ENCODE assay signal across 20 cellular contexts in genomic region chr3:184383033-184383740, GRCh38. TPM values are rescaled to one million over a fixed set of nuclear protein-coding genes. Genes with fewer than 3 reads are reported as not detected.
A peak's percentile ranks its signal among the peaks of the same experiment; 100 is the strongest.
DNase-seq lines count a peak whose midpoint lies in the region; ATAC-seq, FAIRE-seq and TF ChIP-seq lines count a peak whose summit lies in the region.
"Had no signal": no experiment of that assay in that cellular context is flagged by ENCODE, and none has a peak within 500 bp of the region (broad histone marks: within the 10 kb centered on the region; RNA-seq: fewer than 3 reads in every experiment).

No MANE protein-coding gene starts in this region.

- TF ChIP-seq RAD21 in HepG2 (CRISPR knock-in tag; IDR thresholded peaks at IDR 0.05) = no peak

- peak overlapping the region; percentile 10 for H3K27ac ChIP-seq in angular gyrus (ENCODE audit: low read depth, low read length)
- no peak overlapping the region for H3K27ac ChIP-seq in HepG2 (ENCODE audit: extremely low read length, insufficient read depth, low read length)
- H3K27ac ChIP-seq in temporal lobe (ENCODE audit: low read depth, low read length) = peak overlapping the region; percentile 27

- no peak overlapping the region for H3K4me3 ChIP-seq in HepG2 (replicated peaks in 1 of 3; ENCODE audit: insufficient read depth in 1 of 3, low read depth in 2 of 3, low read length in 3 of 3)
- H3K4me3 ChIP-seq: HAP-1 had no signal

- BruUV-seq in HepG2 (replicated peaks; lab: Mats Ljungman, UMichigan) = no TSS peak

- no peak overlapping the region for H3K9ac ChIP-seq in HepG2 (ENCODE audit: insufficient read depth, low read depth, low read length)

- no peaks in the 10 kb centered on the region for H3K9me3 ChIP-seq in HepG2 (ENCODE audit: low read length)
- H3K9me3 ChIP-seq: BE2C, Caco-2, HAP-1 had no signal

- CTCF ChIA-PET in HepG2 (lab: Yijun Ruan, JAX; ENCODE audit: low intra/inter-chr PET ratio, low total read pairs) = no interaction called here

- no peak for FAIRE-seq in HepG2 (lab: Jason Lieb, UNC)
- FAIRE-seq: A204.1, D721Med, G401.6, GM12891 had no signal

- H3K4me1 ChIP-seq in HepG2 (ENCODE audit: insufficient read depth, low read length) = peaks cover 12% of the 10 kb centered on the region; the same call in 1 of the 2 replicates

- WGBS in HepG2 (ENCODE audit: low lambda C conversion rate) = no CpG with 5 or more reads among the region's 15 CpGs

- no peak overlapping the region for H2AFZ ChIP-seq in HepG2 (ENCODE audit: low read length)

- POLR2A ChIA-PET in HepG2 (lab: Yijun Ruan, JAX) = no interaction called here

- no peak for TF ChIP-seq POLR2A in HepG2 (IDR thresholded peaks at IDR 0.05; ENCODE audit: insufficient read depth in 1 of 2, low read depth in 2 of 2, low read length in 2 of 2)

- no peak for ATAC-seq in HepG2
- no peak for ATAC-seq in GM18861 (IDR thresholded peaks at IDR 0.05; ENCODE audit: unreplicated experiment)
- ATAC-seq in HG03442 (IDR thresholded peaks at IDR 0.05; ENCODE audit: unreplicated experiment) = no peak

- no peaks in the 10 kb centered on the region for H4K20me1 ChIP-seq in HepG2 (ENCODE audit: insufficient read depth, low read length)

- DNase-seq in activated effector memory CD4-positive, alpha-beta T cell treated with anti-CD3 and anti-CD28 coated beads, Interleukin-2, amount 50 U/mL, for 16 hours = peak; percentile 50
- DNase-seq in activated effector memory CD4-positive, alpha-beta T cell treated with Interleukin-2 at 50 U/mL for 16 hours = no peak
- DNase-seq in HepG2 (ENCODE audit: low spot score) = no peak
- DNase-seq in DMS153 treated with DMSO at 0.1 percent for 48 hours (lab: John Stamatoyannopoulos, UW; ENCODE audit: unreplicated experiment) = no peak
- DNase-seq: ACHN; BE2C; Caco-2; CD4-positive, CD25-positive, alpha-beta regulatory T cell; DND-41; EL; GOT3 had no signal

- in situ Hi-C loops in HepG2 (cut with HindIII; ENCODE audit: extremely low pct_ligation_motif_present, low pct_unique_long_range_greater_than_20kb) = no loop called here

- intact Hi-C loops in HepG2 (cut with micrococcal nuclease; ENCODE audit: unreplicated experiment) = no loop called here

- H3K36me3 ChIP-seq in HepG2 (replicated peaks in 1 of 2; ENCODE audit: control insufficient read depth in 1 of 2, insufficient read depth in 2 of 2, low read length in 2 of 2) = peaks cover 8 to 27% of the 10 kb centered on the region in 2 experiments; a peak in 4 of 5 replicates
- H3K36me3 ChIP-seq: BE2C, HAP-1 had no signal

- H3K79me2 ChIP-seq in HepG2 (ENCODE audit: insufficient read depth, low read length) = peaks cover 13% of the 10 kb centered on the region

- no peak for TF ChIP-seq CTCF in HepG2 (CRISPR knock-in tag; IDR thresholded peaks at IDR 0.05)

- no peak overlapping the region for H3K4me2 ChIP-seq in HepG2 (ENCODE audit: low read depth, low read length)

- H3K27me3 ChIP-seq in HepG2 (ENCODE audit: control insufficient read depth in 1 of 2, insufficient read depth in 2 of 2, low read length in 2 of 2) = no peaks in the 10 kb centered on the region; a peak in 1 of 5 replicates

- no peak for TF ChIP-seq EP300 in HepG2 (IDR thresholded peaks at IDR 0.05; ENCODE audit: low read depth in 2 of 2, low read length in 2 of 2)
- no peak for TF ChIP-seq EP300 in HepG2 (CRISPR knock-in tag; IDR thresholded peaks at IDR 0.05; ENCODE audit: borderline replicate concordance)

RNA-seq across cellular contexts. Expression of gene CHRD, which starts 3.3 kb away (rescaled TPM):
- total RNA-seq in HepG2 (2016; rRNA removed; fragmentation: Illumina TruSeq; extraction: Trizol) (3.4 and 22.2 TPM in 2 replicates), temporal lobe (8.6 TPM)
- 16.0 and 17.2 TPM in 2 replicates for total RNA-seq in HepG2 (2016; cell fraction: cytosol; rRNA removed; fragmentation: Illumina TruSeq; extraction: Trizol; ENCODE audit: low read depth)
- 2.6 and 23.2 TPM in 2 replicates for total RNA-seq in HepG2 (2016; cell fraction: insoluble cytoplasmic fraction; rRNA removed; fragmentation: Illumina TruSeq; extraction: Trizol)
- 2.9 and 4.1 TPM in 2 replicates for total RNA-seq in HepG2 (2016; cell fraction: membrane; rRNA removed; fragmentation: Illumina TruSeq; extraction: Trizol)
- total RNA-seq in HepG2 (2016; cell fraction: nucleus; rRNA removed; fragmentation: Illumina TruSeq; extraction: Trizol) = 31.4 and 33.6 TPM in 2 replicates
- polyA plus RNA-seq in HepG2 (2011; rRNA removed) = 35.2 and 59.2 TPM in 2 replicates
- polyA plus RNA-seq in HepG2 (2011; cell fraction: cytosol; rRNA removed) = 5.2 and 6.9 TPM in 2 replicates
- 977 and 1,005 TPM in 2 replicates for polyA plus RNA-seq in HepG2 (2011; cell fraction: nucleus; rRNA removed)
- 28.8 and 40.2 TPM in 2 replicates for polyA plus RNA-seq in HepG2 (2012)
- polyA plus RNA-seq in HepG2 (2016; cell fraction: cytosol; fragmentation: Illumina TruSeq; extraction: Trizol; ENCODE audit: low read depth) = 0.42 and 0.59 TPM in 2 replicates
- 2.7 and 3.7 TPM in 2 replicates for polyA plus RNA-seq in HepG2 (2016; cell fraction: insoluble cytoplasmic fraction; fragmentation: Illumina TruSeq; extraction: Trizol; ENCODE audit: low read depth)
- 1.1 and 1.5 TPM in 2 replicates for polyA plus RNA-seq in HepG2 (2016; cell fraction: membrane; fragmentation: Illumina TruSeq; extraction: Trizol; ENCODE audit: low read depth)
- 155 and 159 TPM in 2 replicates for polyA plus RNA-seq in HepG2 (2016; cell fraction: nucleus; fragmentation: Illumina TruSeq; extraction: Trizol; ENCODE audit: insufficient read depth, low read depth)
- 1.3 and 22.4 TPM in 2 replicates for polyA minus RNA-seq in HepG2 (2011; rRNA and poly(A)+ RNA removed; ENCODE audit: low replicate concordance)
- 3.4 and 5.3 TPM in 2 replicates for polyA minus RNA-seq in HepG2 (2011; cell fraction: cytosol; rRNA and poly(A)+ RNA removed)
- 74.3 and 78.8 TPM in 2 replicates for polyA minus RNA-seq in HepG2 (2011; cell fraction: nucleus; rRNA and poly(A)+ RNA removed)
- total RNA-seq: CD4-positive, CD25-positive, alpha-beta regulatory T cell had no signal
- polyA plus RNA-seq: CD4-positive, CD25-positive, alpha-beta regulatory T cell had no signal

RNA-seq across cellular contexts. Expression of gene THPO, which starts 5.2 kb away (rescaled TPM):
- 2.8 and 2.9 TPM in 2 replicates for total RNA-seq in HepG2 (2016; rRNA removed; fragmentation: Illumina TruSeq; extraction: Trizol)
- 2.6 and 3.9 TPM in 2 replicates for total RNA-seq in HepG2 (2016; cell fraction: cytosol; rRNA removed; fragmentation: Illumina TruSeq; extraction: Trizol; ENCODE audit: low read depth)
- 2.3 and 2.8 TPM in 2 replicates for total RNA-seq in HepG2 (2016; cell fraction: insoluble cytoplasmic fraction; rRNA removed; fragmentation: Illumina TruSeq; extraction: Trizol)
- 5.2 and 5.5 TPM in 2 replicates for total RNA-seq in HepG2 (2016; cell fraction: membrane; rRNA removed; fragmentation: Illumina TruSeq; extraction: Trizol)
- 2.5 and 4.7 TPM in 2 replicates for total RNA-seq in HepG2 (2016; cell fraction: nucleus; rRNA removed; fragmentation: Illumina TruSeq; extraction: Trizol)
- 4.7 and 4.8 TPM in 2 replicates for polyA plus RNA-seq in HepG2 (2011; rRNA removed)
- 4.9 and 5.7 TPM in 2 replicates for polyA plus RNA-seq in HepG2 (2011; cell fraction: cytosol; rRNA removed)
- polyA plus RNA-seq in HepG2 (2011; cell fraction: nucleus; rRNA removed) = 7.5 and 7.9 TPM in 2 replicates
- polyA plus RNA-seq in HepG2 (2012) = 7.3 and 8.9 TPM in 2 replicates
- 7.6 and 11.0 TPM in 2 replicates for polyA plus RNA-seq in HepG2 (2016; cell fraction: cytosol; fragmentation: Illumina TruSeq; extraction: Trizol; ENCODE audit: low read depth)
- polyA plus RNA-seq in HepG2 (2016; cell fraction: insoluble cytoplasmic fraction; fragmentation: Illumina TruSeq; extraction: Trizol; ENCODE audit: low read depth) = 7.4 and 10.7 TPM in 2 replicates
- 17.1 and 18.8 TPM in 2 replicates for polyA plus RNA-seq in HepG2 (2016; cell fraction: membrane; fragmentation: Illumina TruSeq; extraction: Trizol; ENCODE audit: low read depth)
- polyA plus RNA-seq in HepG2 (2016; cell fraction: nucleus; fragmentation: Illumina TruSeq; extraction: Trizol; ENCODE audit: insufficient read depth, low read depth) = 13.0 and 14.1 TPM in 2 replicates
- polyA minus RNA-seq in HepG2 (2011; rRNA and poly(A)+ RNA removed; ENCODE audit: low replicate concordance) = 0.61 and 6.7 TPM in 2 replicates
- polyA minus RNA-seq in HepG2 (2011; cell fraction: cytosol; rRNA and poly(A)+ RNA removed) = 3.9 and 5.5 TPM in 2 replicates
- polyA minus RNA-seq in HepG2 (2011; cell fraction: nucleus; rRNA and poly(A)+ RNA removed) = 4.0 and 4.8 TPM in 2 replicates
- under 0.01 TPM for total RNA-seq in temporal lobe
- total RNA-seq: CD4-positive, CD25-positive, alpha-beta regulatory T cell had no signal
- polyA plus RNA-seq: CD4-positive, CD25-positive, alpha-beta regulatory T cell had no signal

RNA-seq across cellular contexts. Expression of gene POLR2H, which starts 21.7 kb away (rescaled TPM):
- total RNA-seq in HepG2 (2016; rRNA removed; fragmentation: Illumina TruSeq; extraction: Trizol) (109 and 118 TPM in 2 replicates), temporal lobe (27.3 TPM)
- total RNA-seq in HepG2 (2016; cell fraction: cytosol; rRNA removed; fragmentation: Illumina TruSeq; extraction: Trizol; ENCODE audit: low read depth) = 85.0 and 90.2 TPM in 2 replicates
- 113 and 114 TPM in 2 replicates for total RNA-seq in HepG2 (2016; cell fraction: insoluble cytoplasmic fraction; rRNA removed; fragmentation: Illumina TruSeq; extraction: Trizol)
- 110 and 111 TPM in 2 replicates for total RNA-seq in HepG2 (2016; cell fraction: membrane; rRNA removed; fragmentation: Illumina TruSeq; extraction: Trizol)
- 97.2 and 98.4 TPM in 2 replicates for total RNA-seq in HepG2 (2016; cell fraction: nucleus; rRNA removed; fragmentation: Illumina TruSeq; extraction: Trizol)
- polyA plus RNA-seq in HepG2 (2011; rRNA removed) = 165 and 194 TPM in 2 replicates
- polyA plus RNA-seq in HepG2 (2011; cell fraction: cytosol; rRNA removed) = 159 and 209 TPM in 2 replicates
- polyA plus RNA-seq in HepG2 (2011; cell fraction: nucleus; rRNA removed) = 292 and 351 TPM in 2 replicates
- 85.4 and 92.7 TPM in 2 replicates for polyA plus RNA-seq in HepG2 (2012)
- 70.3 and 83.0 TPM in 2 replicates for polyA plus RNA-seq in HepG2 (2016; cell fraction: cytosol; fragmentation: Illumina TruSeq; extraction: Trizol; ENCODE audit: low read depth)
- polyA plus RNA-seq in HepG2 (2016; cell fraction: insoluble cytoplasmic fraction; fragmentation: Illumina TruSeq; extraction: Trizol; ENCODE audit: low read depth) = 116 and 125 TPM in 2 replicates
- polyA plus RNA-seq in HepG2 (2016; cell fraction: membrane; fragmentation: Illumina TruSeq; extraction: Trizol; ENCODE audit: low read depth) = 90.4 and 98.9 TPM in 2 replicates
- polyA plus RNA-seq in HepG2 (2016; cell fraction: nucleus; fragmentation: Illumina TruSeq; extraction: Trizol; ENCODE audit: insufficient read depth, low read depth) = 259 and 265 TPM in 2 replicates
- polyA minus RNA-seq in HepG2 (2011; rRNA and poly(A)+ RNA removed; ENCODE audit: low replicate concordance) = 73.2 and 182 TPM in 2 replicates
- polyA minus RNA-seq in HepG2 (2011; cell fraction: cytosol; rRNA and poly(A)+ RNA removed) = 38.2 and 41.4 TPM in 2 replicates
- 89.4 and 96.7 TPM in 2 replicates for polyA minus RNA-seq in HepG2 (2011; cell fraction: nucleus; rRNA and poly(A)+ RNA removed)

RNA-seq across cellular contexts. Expression of gene CLCN2, which starts 21.8 kb away (rescaled TPM):
- 5.2 and 13.5 TPM in 2 replicates for total RNA-seq in HepG2 (2016; rRNA removed; fragmentation: Illumina TruSeq; extraction: Trizol)
- 6.6 and 7.6 TPM in 2 replicates for total RNA-seq in HepG2 (2016; cell fraction: cytosol; rRNA removed; fragmentation: Illumina TruSeq; extraction: Trizol; ENCODE audit: low read depth)
- 3.5 and 14.3 TPM in 2 replicates for total RNA-seq in HepG2 (2016; cell fraction: insoluble cytoplasmic fraction; rRNA removed; fragmentation: Illumina TruSeq; extraction: Trizol)
- total RNA-seq in HepG2 (2016; cell fraction: membrane; rRNA removed; fragmentation: Illumina TruSeq; extraction: Trizol) = 5.6 and 6.9 TPM in 2 replicates
- 19.4 and 22.0 TPM in 2 replicates for total RNA-seq in HepG2 (2016; cell fraction: nucleus; rRNA removed; fragmentation: Illumina TruSeq; extraction: Trizol)
- 11.4 and 14.3 TPM in 2 replicates for polyA plus RNA-seq in HepG2 (2011; rRNA removed)
- 5.5 and 6.4 TPM in 2 replicates for polyA plus RNA-seq in HepG2 (2011; cell fraction: cytosol; rRNA removed)
- 41.8 and 47.0 TPM in 2 replicates for polyA plus RNA-seq in HepG2 (2011; cell fraction: nucleus; rRNA removed)
- 5.4 and 6.1 TPM in 2 replicates for polyA plus RNA-seq in HepG2 (2012)
- 2.0 and 2.6 TPM in 2 replicates for polyA plus RNA-seq in HepG2 (2016; cell fraction: cytosol; fragmentation: Illumina TruSeq; extraction: Trizol; ENCODE audit: low read depth)
- polyA plus RNA-seq in HepG2 (2016; cell fraction: insoluble cytoplasmic fraction; fragmentation: Illumina TruSeq; extraction: Trizol; ENCODE audit: low read depth) = 4.8 and 5.5 TPM in 2 replicates
- 3.7 and 4.4 TPM in 2 replicates for polyA plus RNA-seq in HepG2 (2016; cell fraction: membrane; fragmentation: Illumina TruSeq; extraction: Trizol; ENCODE audit: low read depth)
- 50.3 and 58.1 TPM in 2 replicates for polyA plus RNA-seq in HepG2 (2016; cell fraction: nucleus; fragmentation: Illumina TruSeq; extraction: Trizol; ENCODE audit: insufficient read depth, low read depth)
- 29.7 and 47.2 TPM in 2 replicates for polyA minus RNA-seq in HepG2 (2011; rRNA and poly(A)+ RNA removed; ENCODE audit: low replicate concordance)
- 5.3 and 6.0 TPM in 2 replicates for polyA minus RNA-seq in HepG2 (2011; cell fraction: cytosol; rRNA and poly(A)+ RNA removed)
- polyA minus RNA-seq in HepG2 (2011; cell fraction: nucleus; rRNA and poly(A)+ RNA removed) = 26.4 and 31.7 TPM in 2 replicates
- total RNA-seq in temporal lobe = 6.1 TPM

RNA-seq across cellular contexts. Expression of gene FAM131A, which starts 45.8 kb away (rescaled TPM):
- total RNA-seq in HepG2 (2016; rRNA removed; fragmentation: Illumina TruSeq; extraction: Trizol) = 7.4 and 9.3 TPM in 2 replicates
- 2.3 and 2.5 TPM in 2 replicates for total RNA-seq in HepG2 (2016; cell fraction: cytosol; rRNA removed; fragmentation: Illumina TruSeq; extraction: Trizol; ENCODE audit: low read depth)
- total RNA-seq in HepG2 (2016; cell fraction: insoluble cytoplasmic fraction; rRNA removed; fragmentation: Illumina TruSeq; extraction: Trizol) = 4.8 and 8.7 TPM in 2 replicates
- 7.8 and 8.3 TPM in 2 replicates for total RNA-seq in HepG2 (2016; cell fraction: membrane; rRNA removed; fragmentation: Illumina TruSeq; extraction: Trizol)
- total RNA-seq in HepG2 (2016; cell fraction: nucleus; rRNA removed; fragmentation: Illumina TruSeq; extraction: Trizol) = 4.4 and 6.5 TPM in 2 replicates
- 9.2 and 14.1 TPM in 2 replicates for polyA plus RNA-seq in HepG2 (2011; rRNA removed)
- polyA plus RNA-seq in HepG2 (2011; cell fraction: cytosol; rRNA removed) = 11.9 and 16.8 TPM in 2 replicates
- 23.9 and 25.8 TPM in 2 replicates for polyA plus RNA-seq in HepG2 (2011; cell fraction: nucleus; rRNA removed)
- polyA plus RNA-seq in HepG2 (2012) = 5.8 and 9.8 TPM in 2 replicates
- 2.3 and 3.2 TPM in 2 replicates for polyA plus RNA-seq in HepG2 (2016; cell fraction: cytosol; fragmentation: Illumina TruSeq; extraction: Trizol; ENCODE audit: low read depth)
- 5.3 and 7.8 TPM in 2 replicates for polyA plus RNA-seq in HepG2 (2016; cell fraction: insoluble cytoplasmic fraction; fragmentation: Illumina TruSeq; extraction: Trizol; ENCODE audit: low read depth)
- 5.7 and 5.8 TPM in 2 replicates for polyA plus RNA-seq in HepG2 (2016; cell fraction: membrane; fragmentation: Illumina TruSeq; extraction: Trizol; ENCODE audit: low read depth)
- polyA plus RNA-seq in HepG2 (2016; cell fraction: nucleus; fragmentation: Illumina TruSeq; extraction: Trizol; ENCODE audit: insufficient read depth, low read depth) = 12.3 and 13.4 TPM in 2 replicates
- polyA minus RNA-seq in HepG2 (2011; rRNA and poly(A)+ RNA removed; ENCODE audit: low replicate concordance) = 22.1 and 24.2 TPM in 2 replicates
- polyA minus RNA-seq in HepG2 (2011; cell fraction: cytosol; rRNA and poly(A)+ RNA removed) = 7.0 and 7.3 TPM in 2 replicates
- polyA minus RNA-seq in HepG2 (2011; cell fraction: nucleus; rRNA and poly(A)+ RNA removed) = 7.0 and 9.2 TPM in 2 replicates
- total RNA-seq in temporal lobe = 40.1 TPM
